Comparison of ENCODE assay signal across 21 cellular contexts in the genomic region with DNA sequence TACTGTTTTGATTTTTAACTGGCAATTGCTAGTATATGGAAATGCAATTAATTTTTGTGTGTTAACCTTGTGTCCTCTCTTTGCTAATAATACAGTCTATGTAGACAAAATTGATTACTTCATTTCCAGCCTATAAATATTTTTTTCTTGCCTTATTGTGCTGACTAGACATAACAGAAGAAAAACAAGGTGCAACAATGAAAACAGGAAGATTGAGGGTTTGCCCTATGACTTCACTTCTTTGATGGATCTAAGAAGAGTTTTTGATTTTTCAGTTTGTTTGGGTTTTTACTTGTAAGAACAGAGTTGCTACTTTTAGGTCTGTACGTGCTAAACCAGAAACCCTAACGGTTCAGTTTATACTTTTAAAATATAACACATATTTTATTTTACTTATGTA. TPM values are rescaled to one million over a fixed set of nuclear protein-coding genes. Genes with fewer than 3 reads are reported as not detected.
DNase-seq lines count a peak whose midpoint lies in the region; ATAC-seq lines count a peak whose summit lies in the region.
"Had no signal": no experiment of that assay in that cellular context is flagged by ENCODE, and none has a peak within 500 bp of the region (broad histone marks: within the 10 kb centered on the region; RNA-seq: fewer than 3 reads in every experiment).

No MANE protein-coding gene starts in this region.

- peak; percentile 62 for ATAC-seq in T-helper 17 cell
- no peak for ATAC-seq in HG03378 (IDR thresholded peaks at IDR 0.05; ENCODE audit: unreplicated experiment)
- ATAC-seq in GM21360 (IDR thresholded peaks at IDR 0.05; ENCODE audit: unreplicated experiment), result no peak
- ATAC-seq: GM23338 had no signal

- POLR2A ChIA-PET in CD4-positive, alpha-beta memory T cell (lab: Charles Lee; ENCODE audit: partially characterized antibody), result interaction anchor here (1.0 kb wide), 1 partner anchor 18 kb away, joined by 3 read pairs; the partner anchor contains the start of gene NVL

- peaks cover 3% of the 10 kb centered on the region for H3K9me3 Mint-ChIP-seq in activated naive CD4-positive, alpha-beta T cell treated with anti-CD3 and anti-CD28 coated beads, Interleukin-2, amount 50 U/mL, for 24 hours
- peaks cover 0 to 20% (median 11%) of the 10 kb centered on the region in 8 donors for H3K9me3 Mint-ChIP-seq in CD4-positive, alpha-beta memory T cell

- no peak overlapping the region for H3K27ac ChIP-seq in CD4-positive, alpha-beta memory T cell (ENCODE audit: low read depth, low read length)
- H3K27ac ChIP-seq: RWPE1 had no signal

- H3K27me3 Mint-ChIP-seq in activated naive CD4-positive, alpha-beta T cell treated with anti-CD3 and anti-CD28 coated beads, Interleukin-2, amount 50 U/mL, for 24 hours, result no peaks in the 10 kb centered on the region
- no peaks in the 10 kb centered on the region for H3K27me3 Mint-ChIP-seq in CD4-positive, alpha-beta memory T cell
- no peaks in the 10 kb centered on the region for H3K27me3 Mint-ChIP-seq in T-helper 17 cell

- H3K27me3 ChIP-seq in CD4-positive, alpha-beta memory T cell (ENCODE audit: insufficient read depth, low read length), result no peaks in the 10 kb centered on the region

- peaks cover 18% of the 10 kb centered on the region for H3K4me1 ChIP-seq in CD4-positive, alpha-beta memory T cell (ENCODE audit: insufficient read depth, low read length)
- H3K4me1 ChIP-seq: HAP-1 had no signal

- no peaks in the 10 kb centered on the region for H3K36me3 Mint-ChIP-seq in activated naive CD4-positive, alpha-beta T cell treated with anti-CD3 and anti-CD28 coated beads, Interleukin-2, amount 50 U/mL, for 24 hours
- peaks cover 0 to 3% of the 10 kb centered on the region in 2 donors for H3K36me3 Mint-ChIP-seq in CD4-positive, alpha-beta memory T cell
- H3K36me3 Mint-ChIP-seq in T-helper 17 cell (ENCODE audit: low read depth), result peaks cover 4% of the 10 kb centered on the region
- H3K36me3 Mint-ChIP-seq: IgD-negative memory B cell had no signal

- DNase-seq in activated naive CD4-positive, alpha-beta T cell (lab: John Stamatoyannopoulos, UW), result no peak
- DNase-seq in CD4-positive, alpha-beta memory T cell, result peak in 2 of 5 donors; percentile 16 to 30
- DNase-seq in T-helper 17 cell (no peak), DMS153 treated with DMSO at 0.1 percent for 48 hours (lab: John Stamatoyannopoulos, UW; ENCODE audit: unreplicated experiment) (no peak)
- DNase-seq: C1 segment of cervical spinal cord, DMS53, HFFc6, NCI-H1048, NCI-H1417 treated with DMSO at 0.1 percent for 48 hours, NCI-H1694 treated with DMSO at 0.1 percent for 48 hours, NCI-H2081, NCI-H2227 treated with DMSO at 0.1 percent for 48 hours, NCI-H526 treated with DMSO at 0.1 percent for 48 hours, SHP77 had no signal

- peaks cover 28% of the 10 kb centered on the region for H3K4me1 Mint-ChIP-seq in activated naive CD4-positive, alpha-beta T cell treated with anti-CD3 and anti-CD28 coated beads, Interleukin-2, amount 50 U/mL, for 24 hours
- peaks cover 7 to 18% (median 11%) of the 10 kb centered on the region in 4 donors for H3K4me1 Mint-ChIP-seq in CD4-positive, alpha-beta memory T cell
- H3K4me1 Mint-ChIP-seq in T-helper 17 cell, result peaks cover 11% of the 10 kb centered on the region
- H3K4me1 Mint-ChIP-seq: GM23338, IgD-negative memory B cell had no signal

- CTCF ChIA-PET in CD4-positive, alpha-beta memory T cell (lab: Charles Lee; ENCODE audit: partially characterized antibody), result no interaction called here

- peak overlapping the region; percentile 19 for H3K4me3 Mint-ChIP-seq in activated naive CD4-positive, alpha-beta T cell treated with anti-CD3 and anti-CD28 coated beads, Interleukin-2, amount 50 U/mL, for 24 hours
- H3K4me3 Mint-ChIP-seq in CD4-positive, alpha-beta memory T cell, result peak overlapping the region in 6 of 8 donors; percentile 12 to 68 (median 48)
- peak overlapping the region; percentile 19 for H3K4me3 Mint-ChIP-seq in T-helper 17 cell
- H3K4me3 Mint-ChIP-seq: GM23338, HFFc6, IgD-negative memory B cell had no signal

- intact Hi-C loops in CD4-positive, alpha-beta memory T cell (cut with micrococcal nuclease), result no loop called here

- H3K27ac Mint-ChIP-seq in activated naive CD4-positive, alpha-beta T cell treated with anti-CD3 and anti-CD28 coated beads, Interleukin-2, amount 50 U/mL, for 24 hours, result peak overlapping the region; percentile 84
- H3K27ac Mint-ChIP-seq in CD4-positive, alpha-beta memory T cell, result peak overlapping the region in 6 of 7 donors; percentile 33 to 79 (median 59)
- H3K27ac Mint-ChIP-seq in T-helper 17 cell, result peak overlapping the region; percentile 82
- H3K27ac Mint-ChIP-seq: GM23338, HFFc6, IgD-negative memory B cell had no signal

- H3K36me3 ChIP-seq in CD4-positive, alpha-beta memory T cell (ENCODE audit: insufficient read depth, low read length), result no peaks in the 10 kb centered on the region
- H3K36me3 ChIP-seq: HAP-1 had no signal

- H3K4me3 ChIP-seq in CD4-positive, alpha-beta memory T cell (ENCODE audit: low read length in 2 of 2), result no peak overlapping the region
- H3K4me3 ChIP-seq: GM23338, HAP-1 had no signal

- H3K9me3 ChIP-seq in CD4-positive, alpha-beta memory T cell (ENCODE audit: control insufficient read depth in 1 of 2, low read length in 2 of 2), result peaks cover 0 to 8% of the 10 kb centered on the region in 2 donors
- H3K9me3 ChIP-seq in T-helper 17 cell (ENCODE audit: control insufficient read depth, low read length, poor library complexity, severe bottlenecking), result peaks cover 3% of the 10 kb centered on the region

RNA-seq across cellular contexts. Expression of gene CNIH4, which starts 8.5 kb away (rescaled TPM):
- 10 to 100 TPM; 45.5 to 50.9 TPM for total RNA-seq in CD4-positive, alpha-beta memory T cell
- polyA plus RNA-seq in CD4-positive, alpha-beta memory T cell, result 10 to 100 TPM; 62.7 to 75.6 TPM
- 10 to 100 TPM; 19.1 to 24.1 TPM for total RNA-seq in T-helper 17 cell

RNA-seq across cellular contexts. Expression of gene NVL, which starts 18.2 kb away (rescaled TPM):
- total RNA-seq in CD4-positive, alpha-beta memory T cell, result 10 to 100 TPM; 38.9 to 46.7 TPM
- polyA plus RNA-seq in CD4-positive, alpha-beta memory T cell, result 10 to 100 TPM; 16.9 to 21.0 TPM
- 10 to 100 TPM; 24.8 to 28.3 TPM for total RNA-seq in T-helper 17 cell
